In the genomic region with DNA sequence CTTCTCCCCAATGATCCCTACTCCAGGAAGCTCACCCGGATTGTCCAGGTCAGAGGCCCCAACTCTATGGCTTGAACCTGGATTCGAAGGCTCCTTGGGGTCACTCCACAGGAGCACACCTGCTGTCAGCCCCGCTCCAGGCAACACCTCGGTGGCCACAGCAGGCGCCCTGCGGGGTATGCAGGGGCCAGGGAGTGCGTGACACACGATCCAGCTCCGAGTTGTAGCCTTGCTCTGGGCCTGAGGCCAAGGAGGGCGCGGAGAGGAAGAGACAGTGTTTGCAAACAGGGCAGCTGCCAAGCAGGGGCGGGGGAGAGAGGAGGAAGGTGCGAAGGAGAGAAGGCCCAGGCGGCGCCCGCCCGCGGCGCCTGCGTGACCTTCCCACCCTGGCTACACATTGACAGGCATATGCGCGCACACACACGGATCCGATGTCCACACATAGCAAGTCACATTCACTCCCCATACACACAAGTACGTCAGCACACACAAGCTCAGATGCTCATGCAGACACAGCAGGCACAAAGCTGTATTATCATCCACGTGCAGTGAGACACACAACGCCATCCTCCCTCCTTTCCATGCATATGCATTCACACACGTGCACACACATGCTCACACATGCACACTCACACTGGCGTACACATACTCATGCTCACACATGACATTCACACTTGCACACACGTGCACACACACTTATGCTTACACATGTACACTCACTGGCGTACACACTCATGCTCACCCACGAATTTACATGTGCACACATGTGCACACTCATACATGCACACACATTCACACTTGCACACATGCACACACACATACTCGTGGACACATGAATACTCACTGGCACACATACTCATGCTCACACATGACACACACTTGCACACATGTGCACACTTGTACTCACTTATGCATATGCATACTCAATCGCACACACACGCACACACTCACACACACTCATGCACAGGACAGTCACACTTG, we compare ENCODE assay signal across 9 cellular contexts. TPM values are rescaled to one million over a fixed set of nuclear protein-coding genes. Genes with fewer than 3 reads are reported as not detected.
DNase-seq lines count a peak whose midpoint lies in the region; ATAC-seq, FAIRE-seq and TF ChIP-seq lines count a peak whose summit lies in the region.
"Had no signal": no experiment of that assay in that cellular context is flagged by ENCODE, and none has a peak within 500 bp of the region (broad histone marks: within the 10 kb centered on the region; RNA-seq: fewer than 3 reads in every experiment).

No MANE protein-coding gene starts in this region.

- intact Hi-C loops in right lobe of liver (cut with DNase I) (no loop called here), esophagus muscularis mucosa (cut with DNase I) (no loop called here), tibial artery (cut with DNase I; ENCODE audit: low total_unique reads) (no loop called here)
- intact Hi-C loops in activated CD4-positive, alpha-beta T cell treated with anti-CD3 and anti-CD28 coated beads, Interleukin-2, amount 10 ng/mL, durations not matched to agents 24 days and 14 days (cut with micrococcal nuclease): loop anchor here (5.0 kb wide), 1 partner anchor 36 kb away; no protein-coding TSS in a partner anchor

- DNase-seq in DMS53 treated with DMSO at 0.1 percent for 48 hours (lab: John Stamatoyannopoulos, UW; ENCODE audit: unreplicated experiment) (peak; percentile 91), NCI-H146 treated with DMSO at 0.1 percent for 48 hours (lab: John Stamatoyannopoulos, UW; ENCODE audit: unreplicated experiment) (peak; percentile 86), astrocyte (ENCODE audit: low read depth) (peak; percentile 46), right lobe of liver (peak; percentile 66 to 80 (median 74)), esophagus muscularis mucosa (ENCODE audit: extremely low spot score) (no peak), tibial artery (no peak)
- DNase-seq in activated CD4-positive, alpha-beta T cell treated with anti-CD3 and anti-CD28 coated beads, Interleukin-2, amount 10 ng/mL, durations not matched to agents 24 days and 14 days: no peak

- H3K79me2 ChIP-seq in astrocyte (ENCODE audit: insufficient read depth, low read length): no peaks in the 10 kb centered on the region

- no peak overlapping the region for H3K4me2 ChIP-seq in astrocyte (ENCODE audit: low read length)

- no peak for TF ChIP-seq POLR2A in right lobe of liver (IDR thresholded peaks at IDR 0.05)
- no peak for TF ChIP-seq POLR2A in esophagus muscularis mucosa (IDR thresholded peaks at IDR 0.05; ENCODE audit: low read depth)

- H3K27ac Mint-ChIP-seq in astrocyte (ENCODE audit: unreplicated experiment): no peak overlapping the region
- H3K27ac Mint-ChIP-seq in activated CD4-positive, alpha-beta T cell treated with anti-CD3 and anti-CD28 coated beads, Interleukin-2, amount 10 ng/mL, durations not matched to agents 24 days and 14 days: no peak overlapping the region

- WGBS in right lobe of liver (ENCODE audit: insufficient coverage, low coverage, low lambda C conversion rate, missing lambda C conversion rate): 30% methylated on average over 21 of the region's 35 CpGs
- WGBS in esophagus muscularis mucosa: 28% methylated on average over 32 of the region's 35 CpGs

- H3K4me3 Mint-ChIP-seq in astrocyte (ENCODE audit: unreplicated experiment): no peak overlapping the region
- H3K4me3 Mint-ChIP-seq in activated CD4-positive, alpha-beta T cell treated with anti-CD3 and anti-CD28 coated beads, Interleukin-2, amount 10 ng/mL, durations not matched to agents 24 days and 14 days: no peak overlapping the region

- no peak for TF ChIP-seq EP300 in esophagus muscularis mucosa (IDR thresholded peaks at IDR 0.05)

- no peaks in the 10 kb centered on the region for H3K27me3 ChIP-seq in astrocyte (ENCODE audit: insufficient read depth, low read length)
- H3K27me3 ChIP-seq in right lobe of liver: no peaks in the 10 kb centered on the region
- H3K27me3 ChIP-seq in esophagus muscularis mucosa: peaks cover 0 to 27% (median 0%) of the 10 kb centered on the region in 4 donors
- H3K27me3 ChIP-seq in tibial artery: peaks cover 0 to 74% of the 10 kb centered on the region in 2 donors

- no peak for FAIRE-seq in astrocyte (lab: Jason Lieb, UNC)

- no peaks in the 10 kb centered on the region for H3K27me3 Mint-ChIP-seq in astrocyte (ENCODE audit: low read depth, unreplicated experiment)
- peaks cover 2% of the 10 kb centered on the region for H3K27me3 Mint-ChIP-seq in activated CD4-positive, alpha-beta T cell treated with anti-CD3 and anti-CD28 coated beads, Interleukin-2, amount 10 ng/mL, durations not matched to agents 24 days and 14 days

- no peaks in the 10 kb centered on the region for H4K20me1 ChIP-seq in astrocyte (ENCODE audit: insufficient read depth, low read length)

- no peak overlapping the region for H3K27ac ChIP-seq in astrocyte (ENCODE audit: low read depth, low read length)
- no peak overlapping the region for H3K27ac ChIP-seq in right lobe of liver
- no peak overlapping the region for H3K27ac ChIP-seq in esophagus muscularis mucosa (replicated peaks in 1 of 4)
- no peak overlapping the region for H3K27ac ChIP-seq in tibial artery
- H3K27ac ChIP-seq: neutrophil had no signal

- no peaks in the 10 kb centered on the region for H3K9me3 Mint-ChIP-seq in astrocyte (ENCODE audit: unreplicated experiment)
- no peaks in the 10 kb centered on the region for H3K9me3 Mint-ChIP-seq in activated CD4-positive, alpha-beta T cell treated with anti-CD3 and anti-CD28 coated beads, Interleukin-2, amount 10 ng/mL, durations not matched to agents 24 days and 14 days

- H3K9ac ChIP-seq in astrocyte (ENCODE audit: low read length): no peak overlapping the region

- peak; percentile 74 to 92 (median 84) for ATAC-seq in right lobe of liver
- no peak for ATAC-seq in HG02678 (IDR thresholded peaks at IDR 0.05; ENCODE audit: unreplicated experiment)

- H3K36me3 Mint-ChIP-seq in astrocyte (ENCODE audit: low read depth, unreplicated experiment): no peaks in the 10 kb centered on the region
- H3K36me3 Mint-ChIP-seq in activated CD4-positive, alpha-beta T cell treated with anti-CD3 and anti-CD28 coated beads, Interleukin-2, amount 10 ng/mL, durations not matched to agents 24 days and 14 days (ENCODE audit: low read depth): no peaks in the 10 kb centered on the region

- H3K36me3 ChIP-seq in astrocyte (ENCODE audit: insufficient read depth, low read length) (no peaks in the 10 kb centered on the region), right lobe of liver (no peaks in the 10 kb centered on the region), esophagus muscularis mucosa (no peaks in the 10 kb centered on the region), tibial artery (no peaks in the 10 kb centered on the region)
- H3K36me3 ChIP-seq: neutrophil had no signal

- no peak overlapping the region for H3K4me3 ChIP-seq in astrocyte (ENCODE audit: insufficient read depth, low read depth, low read length)
- H3K4me3 ChIP-seq in right lobe of liver: no peak overlapping the region
- peak overlapping the region in 1 of 4 donors; percentile 8 for H3K4me3 ChIP-seq in esophagus muscularis mucosa
- H3K4me3 ChIP-seq in tibial artery: no peak overlapping the region

- H3K9me3 ChIP-seq in astrocyte (ENCODE audit: insufficient read depth, low read depth, low read length): no peaks in the 10 kb centered on the region
- H3K9me3 ChIP-seq in right lobe of liver: no peaks in the 10 kb centered on the region
- H3K9me3 ChIP-seq in esophagus muscularis mucosa: no peaks in the 10 kb centered on the region
- H3K9me3 ChIP-seq in tibial artery: no peaks in the 10 kb centered on the region
- H3K9me3 ChIP-seq: neutrophil had no signal

- no peak for TF ChIP-seq CTCF in astrocyte (IDR thresholded peaks at IDR 0.05; ENCODE audit: insufficient read depth, low read depth, low read length)
- TF ChIP-seq CTCF in right lobe of liver (IDR thresholded peaks at IDR 0.05): no peak
- TF ChIP-seq CTCF in esophagus muscularis mucosa (IDR thresholded peaks at IDR 0.05): no peak
- no peak for TF ChIP-seq CTCF in tibial artery (IDR thresholded peaks at IDR 0.05)

- H2AFZ ChIP-seq in astrocyte (ENCODE audit: low read depth, low read length): no peak overlapping the region

- H3K4me1 ChIP-seq in astrocyte (ENCODE audit: insufficient read depth, low read length) (no peaks in the 10 kb centered on the region), right lobe of liver (peaks cover 0 to 4% (median 0%) of the 10 kb centered on the region in 4 donors), esophagus muscularis mucosa (peaks cover 10 to 24% (median 21%) of the 10 kb centered on the region in 4 donors), tibial artery (peaks cover 0 to 3% (median 0%) of the 10 kb centered on the region in 4 donors)

- no peaks in the 10 kb centered on the region for H3K4me1 Mint-ChIP-seq in astrocyte (ENCODE audit: low read depth, unreplicated experiment)
- H3K4me1 Mint-ChIP-seq in activated CD4-positive, alpha-beta T cell treated with anti-CD3 and anti-CD28 coated beads, Interleukin-2, amount 10 ng/mL, durations not matched to agents 24 days and 14 days: no peaks in the 10 kb centered on the region

RNA-seq across cellular contexts. Expression of gene SBK2, which starts 10.4 kb away (rescaled TPM):
- total RNA-seq in astrocyte: 2.5 and 4.2 TPM in 2 replicates
- total RNA-seq in right lobe of liver: not detected
- not detected in 2 replicates for total RNA-seq in activated CD4-positive, alpha-beta T cell treated with anti-CD3 and anti-CD28 coated beads, Interleukin-2, amount 10 ng/mL, durations not matched to agents 24 days and 14 days
- total RNA-seq in esophagus muscularis mucosa: not detected

RNA-seq across cellular contexts. Expression of gene SBK3, which starts 18.8 kb away (rescaled TPM):
- total RNA-seq in astrocyte (0.34 and 0.91 TPM in 2 replicates), right lobe of liver (under 1 TPM in 2 of 6 experiments, not detected in 4; 0.33 to 0.56 TPM), esophagus muscularis mucosa (1 to 10 TPM in 2 of 4 donors, under 1 TPM in 1, not detected in 1; 0.83 to 1.5 (median 1.5) TPM)
- not detected in 2 replicates for total RNA-seq in activated CD4-positive, alpha-beta T cell treated with anti-CD3 and anti-CD28 coated beads, Interleukin-2, amount 10 ng/mL, durations not matched to agents 24 days and 14 days

RNA-seq across cellular contexts. Expression of gene SSC5D, which starts 38.3 kb away (rescaled TPM):
- total RNA-seq in astrocyte (46.8 and 66.1 TPM in 2 replicates), right lobe of liver (1 to 10 TPM in 4 of 6 experiments, under 1 TPM in 2; 0.35 to 1.6 (median 1.2) TPM), esophagus muscularis mucosa (10 to 100 TPM in 3 of 4 donors, 1 to 10 TPM in 1; 9.5 to 41.2 (median 14.6) TPM)
- total RNA-seq in activated CD4-positive, alpha-beta T cell treated with anti-CD3 and anti-CD28 coated beads, Interleukin-2, amount 10 ng/mL, durations not matched to agents 24 days and 14 days: 0.19 and 0.21 TPM in 2 replicates

RNA-seq across cellular contexts. Expression of gene NAT14, which starts 41.5 kb away (rescaled TPM):
- total RNA-seq in astrocyte: 68.7 and 71.2 TPM in 2 replicates
- total RNA-seq in right lobe of liver: 1 to 10 TPM; 2.5 to 6.0 (median 3.9) TPM
- total RNA-seq in activated CD4-positive, alpha-beta T cell treated with anti-CD3 and anti-CD28 coated beads, Interleukin-2, amount 10 ng/mL, durations not matched to agents 24 days and 14 days: 21.7 and 23.4 TPM in 2 replicates
- 10 to 100 TPM in 3 of 4 donors, 1 to 10 TPM in 1; 5.8 to 14.2 (median 10.2) TPM for total RNA-seq in esophagus muscularis mucosa

RNA-seq across cellular contexts. Expression of gene ZNF628, which starts 50.1 kb away (rescaled TPM):
- total RNA-seq in astrocyte (9.9 and 11.9 TPM in 2 replicates), right lobe of liver (1 to 10 TPM; 3.4 to 9.2 (median 4.4) TPM), esophagus muscularis mucosa (10 to 100 TPM in 3 of 4 donors, 1 to 10 TPM in 1; 5.1 to 16.6 (median 11.9) TPM)
- 8.8 and 10.0 TPM in 2 replicates for total RNA-seq in activated CD4-positive, alpha-beta T cell treated with anti-CD3 and anti-CD28 coated beads, Interleukin-2, amount 10 ng/mL, durations not matched to agents 24 days and 14 days

Comparison
In these comparisons a context has a peak if more than half of its experiments do, and no peak if none do; other contexts are left out.
1. DNase-seq: peak in DMS53 treated with DMSO at 0.1 percent for 48 hours (single experiment), NCI-H146 treated with DMSO at 0.1 percent for 48 hours (single experiment), astrocyte (single experiment) and right lobe of liver (3 of 3); none in activated CD4-positive, alpha-beta T cell treated with anti-CD3 and anti-CD28 coated beads, Interleukin-2, amount 10 ng/mL, durations not matched to agents 24 days and 14 days (single experiment), esophagus muscularis mucosa (single experiment) and tibial artery (0 of 2).